1 cellular context compared by ENCODE assay signal in the genomic region with DNA sequence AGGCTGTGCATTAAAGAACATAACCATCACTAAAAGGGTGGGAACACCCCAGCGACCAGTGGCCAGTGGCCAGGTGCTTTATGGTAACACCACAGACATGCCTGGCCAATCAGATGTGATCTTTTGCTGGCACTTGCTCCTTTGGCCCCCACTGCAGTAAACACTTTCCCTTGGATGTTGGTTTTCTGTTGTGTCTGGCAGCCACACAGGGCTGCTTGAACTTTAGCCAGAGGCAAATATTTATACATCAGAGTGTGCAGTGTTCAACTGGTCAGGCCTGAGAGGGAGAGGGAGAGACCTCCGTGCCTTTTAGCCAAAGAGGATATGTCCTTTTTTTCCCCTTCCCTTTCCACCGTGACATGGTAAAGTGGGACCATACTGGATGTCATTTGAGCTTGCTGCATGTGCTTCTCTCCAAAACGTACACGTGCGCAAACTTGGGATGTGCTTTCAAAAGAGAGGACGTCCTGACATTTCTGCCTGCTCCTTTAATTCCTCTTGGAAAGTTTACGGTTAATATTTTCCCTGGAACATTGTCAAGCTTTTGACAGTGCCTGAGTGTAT.
TF ChIP-seq lines count a peak whose summit lies in the region.

No MANE protein-coding gene starts in this region.

TF ChIP-seq in HepG2, 621 proteins besides CTCF, POLR2A, EP300 and RAD21 (continued from another document and continues in another):
- TF ChIP-seq SRSF4 (IDR thresholded peaks at IDR 0.05; ENCODE audit: low read depth, low read length, poor library complexity, severe bottlenecking) (no peak), ZNF776 (CRISPR knock-in tag; IDR thresholded peaks at IDR 0.05) (no peak), ZNF720 (CRISPR knock-in tag; IDR thresholded peaks at IDR 0.05) (no peak), ZNF235 (CRISPR knock-in tag; IDR thresholded peaks at IDR 0.05; ENCODE audit: borderline replicate concordance) (no peak), IRX3 (CRISPR knock-in tag; IDR thresholded peaks at IDR 0.05; ENCODE audit: borderline replicate concordance, low read depth) (0 out of 2 replicates have a peak, but pooled peaks have one; percentile 64), FOXO1 (CRISPR knock-in tag; IDR thresholded peaks at IDR 0.05) (peak; percentile 94), ZNF343 (CRISPR knock-in tag; IDR thresholded peaks at IDR 0.05) (no peak), MNT (IDR thresholded peaks at IDR 0.05) (no peak), ZSCAN9 (CRISPR knock-in tag; IDR thresholded peaks at IDR 0.05; ENCODE audit: borderline replicate concordance) (peak; percentile 69; the same call in 1 of the 2 replicates), ZNF160 (CRISPR knock-in tag; IDR thresholded peaks at IDR 0.05) (no peak; the same call in 1 of the 2 replicates), ZBTB2 (CRISPR knock-in tag; IDR thresholded peaks at IDR 0.05; ENCODE audit: low read depth) (no peak), ZNF253 (CRISPR knock-in tag; IDR thresholded peaks at IDR 0.05; ENCODE audit: borderline replicate concordance) (0 out of 2 replicates have a peak, but pooled peaks have one; percentile 20), DR1 (CRISPR knock-in tag; IDR thresholded peaks at IDR 0.05) (no peak), ZNF589 (CRISPR knock-in tag; conservative IDR thresholded peaks at IDR 0.05) (peak; percentile 78; the same call in 1 of the 2 replicates), RELA (CRISPR knock-in tag; IDR thresholded peaks at IDR 0.05) (no peak), ELF4 (CRISPR knock-in tag; IDR thresholded peaks at IDR 0.05; ENCODE audit: borderline replicate concordance) (no peak), KLF12 (CRISPR knock-in tag; IDR thresholded peaks at IDR 0.05; ENCODE audit: borderline replicate concordance) (no peak; the same call in 1 of the 2 replicates), ZNF329 (CRISPR knock-in tag; IDR thresholded peaks at IDR 0.05; ENCODE audit: low read depth) (no peak), ZFY (CRISPR knock-in tag; IDR thresholded peaks at IDR 0.05) (no peak; the same call in 1 of the 2 replicates), CHD4 (IDR thresholded peaks at IDR 0.05; ENCODE audit: borderline replicate concordance, low read length) (peak; percentile 70; the same call in 1 of the 2 replicates), ARID4A (CRISPR knock-in tag; IDR thresholded peaks at IDR 0.05; ENCODE audit: borderline replicate concordance) (peak; percentile 62; the same call in 1 of the 2 replicates), ZNF333 (CRISPR knock-in tag; IDR thresholded peaks at IDR 0.05; ENCODE audit: borderline replicate concordance) (no peak), ZSCAN30 (CRISPR knock-in tag; IDR thresholded peaks at IDR 0.05) (no peak), ZNF234 (CRISPR knock-in tag; conservative IDR thresholded peaks at IDR 0.05) (no peak), ZNF724P (CRISPR knock-in tag; IDR thresholded peaks at IDR 0.05; ENCODE audit: borderline replicate concordance) (peak; percentile 88; the same call in 1 of the 2 replicates), IRF2 (CRISPR knock-in tag; IDR thresholded peaks at IDR 0.05) (peak; percentile 85), ZFP82 (CRISPR knock-in tag; IDR thresholded peaks at IDR 0.05; ENCODE audit: borderline replicate concordance) (no peak; the same call in 1 of the 2 replicates), ZNF281 (CRISPR knock-in tag; IDR thresholded peaks at IDR 0.05; ENCODE audit: borderline replicate concordance) (no peak; the same call in 1 of the 2 replicates), ZFP1 (CRISPR knock-in tag; IDR thresholded peaks at IDR 0.05) (peak; percentile 44; the same call in 1 of the 2 replicates), ZSCAN29 (CRISPR knock-in tag; conservative IDR thresholded peaks at IDR 0.05) (no peak; the same call in 1 of the 2 replicates)
- TF ChIP-seq, protein P1, sequence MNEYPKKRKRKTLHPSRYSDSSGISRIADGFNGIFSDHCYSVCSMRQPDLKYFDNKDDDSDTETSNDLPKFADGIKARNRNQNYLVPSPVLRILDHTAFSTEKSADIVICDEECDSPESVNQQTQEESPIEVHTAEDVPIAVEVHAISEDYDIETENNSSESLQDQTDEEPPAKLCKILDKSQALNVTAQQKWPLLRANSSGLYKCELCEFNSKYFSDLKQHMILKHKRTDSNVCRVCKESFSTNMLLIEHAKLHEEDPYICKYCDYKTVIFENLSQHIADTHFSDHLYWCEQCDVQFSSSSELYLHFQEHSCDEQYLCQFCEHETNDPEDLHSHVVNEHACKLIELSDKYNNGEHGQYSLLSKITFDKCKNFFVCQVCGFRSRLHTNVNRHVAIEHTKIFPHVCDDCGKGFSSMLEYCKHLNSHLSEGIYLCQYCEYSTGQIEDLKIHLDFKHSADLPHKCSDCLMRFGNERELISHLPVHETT (CRISPR knock-in tag; conservative IDR thresholded peaks at IDR 0.05): 0 out of 2 replicates have a peak, but pooled peaks have one; percentile 25
- TF ChIP-seq, protein P2, sequence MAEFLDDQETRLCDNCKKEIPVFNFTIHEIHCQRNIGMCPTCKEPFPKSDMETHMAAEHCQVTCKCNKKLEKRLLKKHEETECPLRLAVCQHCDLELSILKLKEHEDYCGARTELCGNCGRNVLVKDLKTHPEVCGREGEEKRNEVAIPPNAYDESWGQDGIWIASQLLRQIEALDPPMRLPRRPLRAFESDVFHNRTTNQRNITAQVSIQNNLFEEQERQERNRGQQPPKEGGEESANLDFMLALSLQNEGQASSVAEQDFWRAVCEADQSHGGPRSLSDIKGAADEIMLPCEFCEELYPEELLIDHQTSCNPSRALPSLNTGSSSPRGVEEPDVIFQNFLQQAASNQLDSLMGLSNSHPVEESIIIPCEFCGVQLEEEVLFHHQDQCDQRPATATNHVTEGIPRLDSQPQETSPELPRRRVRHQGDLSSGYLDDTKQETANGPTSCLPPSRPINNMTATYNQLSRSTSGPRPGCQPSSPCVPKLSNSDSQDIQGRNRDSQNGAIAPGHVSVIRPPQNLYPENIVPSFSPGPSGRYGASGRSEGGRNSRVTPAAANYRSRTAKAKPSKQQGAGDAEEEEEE (CRISPR knock-in tag; IDR thresholded peaks at IDR 0.05; ENCODE audit: borderline replicate concordance): no peak
- TF ChIP-seq, protein P3, sequence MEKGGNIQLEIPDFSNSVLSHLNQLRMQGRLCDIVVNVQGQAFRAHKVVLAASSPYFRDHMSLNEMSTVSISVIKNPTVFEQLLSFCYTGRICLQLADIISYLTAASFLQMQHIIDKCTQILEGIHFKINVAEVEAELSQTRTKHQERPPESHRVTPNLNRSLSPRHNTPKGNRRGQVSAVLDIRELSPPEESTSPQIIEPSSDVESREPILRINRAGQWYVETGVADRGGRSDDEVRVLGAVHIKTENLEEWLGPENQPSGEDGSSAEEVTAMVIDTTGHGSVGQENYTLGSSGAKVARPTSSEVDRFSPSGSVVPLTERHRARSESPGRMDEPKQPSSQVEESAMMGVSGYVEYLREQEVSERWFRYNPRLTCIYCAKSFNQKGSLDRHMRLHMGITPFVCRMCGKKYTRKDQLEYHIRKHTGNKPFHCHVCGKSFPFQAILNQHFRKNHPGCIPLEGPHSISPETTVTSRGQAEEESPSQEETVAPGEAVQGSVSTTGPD (CRISPR knock-in tag; IDR thresholded peaks at IDR 0.05): peak; percentile 99
- TF ChIP-seq, protein P4, sequence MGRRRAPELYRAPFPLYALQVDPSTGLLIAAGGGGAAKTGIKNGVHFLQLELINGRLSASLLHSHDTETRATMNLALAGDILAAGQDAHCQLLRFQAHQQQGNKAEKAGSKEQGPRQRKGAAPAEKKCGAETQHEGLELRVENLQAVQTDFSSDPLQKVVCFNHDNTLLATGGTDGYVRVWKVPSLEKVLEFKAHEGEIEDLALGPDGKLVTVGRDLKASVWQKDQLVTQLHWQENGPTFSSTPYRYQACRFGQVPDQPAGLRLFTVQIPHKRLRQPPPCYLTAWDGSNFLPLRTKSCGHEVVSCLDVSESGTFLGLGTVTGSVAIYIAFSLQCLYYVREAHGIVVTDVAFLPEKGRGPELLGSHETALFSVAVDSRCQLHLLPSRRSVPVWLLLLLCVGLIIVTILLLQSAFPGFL (CRISPR knock-in tag; IDR thresholded peaks at IDR 0.05): no peak
- TF ChIP-seq, protein P5, sequence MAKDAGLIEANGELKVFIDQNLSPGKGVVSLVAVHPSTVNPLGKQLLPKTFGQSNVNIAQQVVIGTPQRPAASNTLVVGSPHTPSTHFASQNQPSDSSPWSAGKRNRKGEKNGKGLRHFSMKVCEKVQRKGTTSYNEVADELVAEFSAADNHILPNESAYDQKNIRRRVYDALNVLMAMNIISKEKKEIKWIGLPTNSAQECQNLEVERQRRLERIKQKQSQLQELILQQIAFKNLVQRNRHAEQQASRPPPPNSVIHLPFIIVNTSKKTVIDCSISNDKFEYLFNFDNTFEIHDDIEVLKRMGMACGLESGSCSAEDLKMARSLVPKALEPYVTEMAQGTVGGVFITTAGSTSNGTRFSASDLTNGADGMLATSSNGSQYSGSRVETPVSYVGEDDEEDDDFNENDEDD (CRISPR knock-in tag; IDR thresholded peaks at IDR 0.05; ENCODE audit: borderline replicate concordance): no peak
- TF ChIP-seq, protein P6, sequence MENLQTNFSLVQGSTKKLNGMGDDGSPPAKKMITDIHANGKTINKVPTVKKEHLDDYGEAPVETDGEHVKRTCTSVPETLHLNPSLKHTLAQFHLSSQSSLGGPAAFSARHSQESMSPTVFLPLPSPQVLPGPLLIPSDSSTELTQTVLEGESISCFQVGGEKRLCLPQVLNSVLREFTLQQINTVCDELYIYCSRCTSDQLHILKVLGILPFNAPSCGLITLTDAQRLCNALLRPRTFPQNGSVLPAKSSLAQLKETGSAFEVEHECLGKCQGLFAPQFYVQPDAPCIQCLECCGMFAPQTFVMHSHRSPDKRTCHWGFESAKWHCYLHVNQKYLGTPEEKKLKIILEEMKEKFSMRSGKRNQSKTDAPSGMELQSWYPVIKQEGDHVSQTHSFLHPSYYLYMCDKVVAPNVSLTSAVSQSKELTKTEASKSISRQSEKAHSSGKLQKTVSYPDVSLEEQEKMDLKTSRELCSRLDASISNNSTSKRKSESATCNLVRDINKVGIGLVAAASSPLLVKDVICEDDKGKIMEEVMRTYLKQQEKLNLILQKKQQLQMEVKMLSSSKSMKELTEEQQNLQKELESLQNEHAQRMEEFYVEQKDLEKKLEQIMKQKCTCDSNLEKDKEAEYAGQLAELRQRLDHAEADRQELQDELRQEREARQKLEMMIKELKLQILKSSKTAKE (CRISPR knock-in tag; IDR thresholded peaks at IDR 0.05; ENCODE audit: borderline replicate concordance): peak; percentile 98
